Comparison of ENCODE assay signal across 10 cellular contexts in genomic region chr11:96113100-96113710, GRCh38.
DNase-seq lines count a peak whose midpoint lies in the region; ATAC-seq and TF ChIP-seq lines count a peak whose summit lies in the region.
"Had no signal": no experiment of that assay in that cellular context is flagged by ENCODE, and none has a peak within 500 bp of the region (broad histone marks: within the 10 kb centered on the region; RNA-seq: fewer than 3 reads in every experiment).

No MANE protein-coding gene starts in this region.

- H3K36me3 Mint-ChIP-seq in CD4-positive, CD25-positive, alpha-beta regulatory T cell = peaks cover 40% of the 10 kb centered on the region
- H3K36me3 Mint-ChIP-seq in Caco-2 (ENCODE audit: insufficient read depth, unreplicated experiment) = no peaks in the 10 kb centered on the region

- 11 to 17% methylated on average over 4 of the region's 4 CpGs for WGBS in esophagus squamous epithelium, 2 donors
- WGBS in prostate gland = 21% methylated on average over 4 of the region's 4 CpGs

- no peaks in the 10 kb centered on the region for H3K36me3 ChIP-seq in CD4-positive, CD25-positive, alpha-beta regulatory T cell (ENCODE audit: control insufficient read depth, insufficient read depth, low read length)
- H3K36me3 ChIP-seq in esophagus squamous epithelium = no peaks in the 10 kb centered on the region
- no peaks in the 10 kb centered on the region for H3K36me3 ChIP-seq in prostate gland
- no peaks in the 10 kb centered on the region for H3K36me3 ChIP-seq in Caco-2 (ENCODE audit: control insufficient read depth, insufficient read depth, low read length)

- TF ChIP-seq POLR2A in esophagus squamous epithelium (IDR thresholded peaks at IDR 0.05) (no peak), prostate gland (IDR thresholded peaks at IDR 0.05) (no peak)

- BruUV-seq in Caco-2 (replicated peaks; lab: Mats Ljungman, UMichigan) = no TSS peak

- no peak for ATAC-seq in CD4-positive, CD25-positive, alpha-beta regulatory T cell (ENCODE audit: low read depth in 2 of 2)
- ATAC-seq in SK-N-SH treated with all-trans-retinoic acid at 6 μM for 48 hours (peak; percentile 77), GM19397 (IDR thresholded peaks at IDR 0.05; ENCODE audit: unreplicated experiment) (no peak), HG03432 (IDR thresholded peaks at IDR 0.05; ENCODE audit: unreplicated experiment) (no peak)

- CTCF ChIA-PET in Caco-2 (lab: Charles Lee) = interaction anchor here (0.7 kb wide), 1 partner anchor 9 kb away, joined by 4 read pairs; no protein-coding TSS in a partner anchor

- no peaks in the 10 kb centered on the region for H3K9me3 ChIP-seq in CD4-positive, CD25-positive, alpha-beta regulatory T cell (ENCODE audit: control insufficient read depth in 2 of 2, low read length in 2 of 2)
- no peaks in the 10 kb centered on the region for H3K9me3 ChIP-seq in esophagus squamous epithelium
- no peaks in the 10 kb centered on the region for H3K9me3 ChIP-seq in prostate gland
- no peaks in the 10 kb centered on the region for H3K9me3 ChIP-seq in Caco-2

- POLR2A ChIA-PET in Caco-2 (lab: Charles Lee) = no interaction called here

- no peak overlapping the region for H3K4me3 ChIP-seq in CD4-positive, CD25-positive, alpha-beta regulatory T cell (ENCODE audit: low read depth, low read length)
- no peak overlapping the region for H3K4me3 ChIP-seq in esophagus squamous epithelium
- H3K4me3 ChIP-seq in prostate gland = no peak overlapping the region
- no peak overlapping the region for H3K4me3 ChIP-seq in Caco-2 (ENCODE audit: low read depth, low read length)

- no peaks in the 10 kb centered on the region for H3K4me1 ChIP-seq in CD4-positive, CD25-positive, alpha-beta regulatory T cell (ENCODE audit: control insufficient read depth, insufficient read depth, low read length, poor library complexity, severe bottlenecking)
- H3K4me1 ChIP-seq in esophagus squamous epithelium (peaks cover 0 to 31% (median 27%) of the 10 kb centered on the region in 3 donors), prostate gland (replicated peaks) (no peaks in the 10 kb centered on the region), Caco-2 (peaks cover 18% of the 10 kb centered on the region)

- no peak overlapping the region for H3K4me3 Mint-ChIP-seq in CD4-positive, CD25-positive, alpha-beta regulatory T cell
- H3K4me3 Mint-ChIP-seq in Caco-2 (ENCODE audit: unreplicated experiment) = no peak overlapping the region

- H3K4me1 Mint-ChIP-seq in CD4-positive, CD25-positive, alpha-beta regulatory T cell = peaks cover 5 to 47% (median 15%) of the 10 kb centered on the region in 4 donors
- peaks cover 17% of the 10 kb centered on the region for H3K4me1 Mint-ChIP-seq in Caco-2 (ENCODE audit: low read depth, unreplicated experiment)

- H3K27ac ChIP-seq in CD4-positive, CD25-positive, alpha-beta regulatory T cell (ENCODE audit: insufficient read depth, low read length, poor library complexity, severe bottlenecking) = no peak overlapping the region
- peak overlapping the region in 3 of 4 donors; percentile 51 to 70 (median 68) for H3K27ac ChIP-seq in esophagus squamous epithelium
- peak overlapping the region; percentile 19 to 63 for H3K27ac ChIP-seq in prostate gland

- intact Hi-C loops in esophagus squamous epithelium (cut with DNase I) (no loop called here), prostate gland (cut with DNase I) (no loop called here), Caco-2 (cut with micrococcal nuclease; ENCODE audit: unreplicated experiment) (no loop called here)

- no peak for DNase-seq in CD4-positive, CD25-positive, alpha-beta regulatory T cell
- DNase-seq in esophagus squamous epithelium (lab: John Stamatoyannopoulos, UW) (no peak), prostate gland (ENCODE audit: low spot score) (no peak), NCI-H748 (lab: John Stamatoyannopoulos, UW; ENCODE audit: unreplicated experiment) (no peak), Caco-2 (no peak)
- DNase-seq: DMS53, NCI-H1694 treated with DMSO at 0.1 percent for 48 hours had no signal

- H3K27ac Mint-ChIP-seq in CD4-positive, CD25-positive, alpha-beta regulatory T cell = peak overlapping the region; percentile 33 to 70 (median 61)
- no peak overlapping the region for H3K27ac Mint-ChIP-seq in Caco-2 (ENCODE audit: unreplicated experiment)

- no peaks in the 10 kb centered on the region for H3K27me3 ChIP-seq in CD4-positive, CD25-positive, alpha-beta regulatory T cell (ENCODE audit: control insufficient read depth, insufficient read depth, low read length)
- H3K27me3 ChIP-seq in esophagus squamous epithelium (no peaks in the 10 kb centered on the region), prostate gland (replicated peaks; ENCODE audit: insufficient read depth) (no peaks in the 10 kb centered on the region), Caco-2 (replicated peaks; ENCODE audit: control insufficient read depth, insufficient read depth, low read length) (no peaks in the 10 kb centered on the region)

- H3K27me3 Mint-ChIP-seq in CD4-positive, CD25-positive, alpha-beta regulatory T cell = no peaks in the 10 kb centered on the region
- H3K27me3 Mint-ChIP-seq in Caco-2 (ENCODE audit: insufficient read depth, unreplicated experiment) = no peaks in the 10 kb centered on the region

- H3K9me3 Mint-ChIP-seq in CD4-positive, CD25-positive, alpha-beta regulatory T cell = no peaks in the 10 kb centered on the region
- H3K9me3 Mint-ChIP-seq in Caco-2 (ENCODE audit: unreplicated experiment) = no peaks in the 10 kb centered on the region

- TF ChIP-seq CTCF in esophagus squamous epithelium (IDR thresholded peaks at IDR 0.05) = no peak
- no peak for TF ChIP-seq CTCF in prostate gland (IDR thresholded peaks at IDR 0.05)
- no peak for TF ChIP-seq CTCF in Caco-2 (IDR thresholded peaks at IDR 0.05; ENCODE audit: insufficient read depth in 1 of 2, low read depth in 1 of 2, low read length in 1 of 2, severe bottlenecking in 1 of 2, unreplicated experiment in 1 of 2)

TF ChIP-seq in SK-N-SH treated with all-trans-retinoic acid at 6 μM for 48 hours, 23 proteins besides CTCF, POLR2A, EP300 and RAD21 (continues in another document):
- TF ChIP-seq ZC3H10 (CRISPR knock-in tag; IDR thresholded peaks at IDR 0.05) (no peak; the same call in 1 of the 2 replicates), POU6F1 (CRISPR knock-in tag; IDR thresholded peaks at IDR 0.05; ENCODE audit: borderline replicate concordance, low read depth) (no peak), ZFP3 (CRISPR knock-in tag; IDR thresholded peaks at IDR 0.05) (no peak), ZNF565 (CRISPR knock-in tag; conservative IDR thresholded peaks at IDR 0.05; ENCODE audit: low read depth) (no peak), OSR1 (CRISPR knock-in tag; IDR thresholded peaks at IDR 0.05) (no peak), CREB5 (CRISPR knock-in tag; IDR thresholded peaks at IDR 0.05; ENCODE audit: low read depth) (no peak), ISL1 (CRISPR knock-in tag; IDR thresholded peaks at IDR 0.05) (peak; percentile 96), PATZ1 (CRISPR knock-in tag; IDR thresholded peaks at IDR 0.05; ENCODE audit: borderline replicate concordance) (peak; percentile 49; the same call in 1 of the 2 replicates)
